In the genomic region with DNA sequence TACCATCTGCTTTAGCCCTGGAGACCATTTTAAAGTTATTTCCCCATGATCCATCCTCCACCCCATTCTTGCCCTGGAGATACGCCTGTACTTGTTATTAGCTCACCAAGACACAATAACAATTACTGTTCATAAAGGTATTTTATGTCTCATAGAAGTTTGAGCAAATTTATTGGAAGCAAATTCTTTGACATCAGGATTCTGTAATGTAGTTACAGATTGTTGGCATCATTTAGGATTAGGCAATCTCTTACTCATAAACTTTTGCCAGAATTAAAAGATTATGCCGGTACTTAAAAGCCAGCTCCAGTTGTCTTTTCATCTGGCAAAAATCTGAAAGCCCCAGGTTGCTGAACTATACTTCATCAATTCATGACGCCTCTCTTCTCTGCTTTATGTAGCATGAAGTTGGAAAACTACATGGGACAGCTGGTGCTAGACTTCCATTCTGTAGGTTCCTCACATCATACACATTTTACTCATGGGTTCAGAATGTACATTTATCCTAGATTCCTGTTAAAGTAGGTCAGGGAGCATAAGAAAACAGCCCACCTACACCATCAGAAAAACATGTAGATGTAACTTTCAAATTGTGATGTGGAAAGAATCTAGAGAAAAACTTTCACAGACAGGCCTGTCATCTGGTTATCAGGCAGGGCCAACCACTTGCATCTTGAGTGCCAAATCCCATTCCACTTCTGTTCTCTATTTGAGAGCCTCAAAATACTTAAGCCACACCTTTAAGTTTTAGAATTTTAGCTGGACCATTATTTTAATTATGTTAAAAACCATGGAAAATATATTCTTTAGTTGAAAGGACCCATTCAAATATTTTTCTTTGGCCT, we compare ENCODE assay signal across 18 cellular contexts. TPM values are rescaled to one million over a fixed set of nuclear protein-coding genes. Genes with fewer than 3 reads are reported as not detected.
A peak's percentile ranks its signal among the peaks of the same experiment; 100 is the strongest.
DNase-seq lines count a peak whose midpoint lies in the region; ATAC-seq, FAIRE-seq and TF ChIP-seq lines count a peak whose summit lies in the region.
"Had no signal": no experiment of that assay in that cellular context is flagged by ENCODE, and none has a peak within 500 bp of the region (broad histone marks: within the 10 kb centered on the region; RNA-seq: fewer than 3 reads in every experiment).

No MANE protein-coding gene starts in this region.

- peak; percentile 80 for DNase-seq in MCF 10A (ENCODE audit: unreplicated experiment)
- no peak for DNase-seq in breast epithelium (ENCODE audit: low spot score in 2 of 2)
- peak; percentile 92 for DNase-seq in mammary epithelial cell
- peak; percentile 93 to 96 for DNase-seq in foreskin keratinocyte
- peak; percentile 20 for DNase-seq in stromal cell of bone marrow (ENCODE audit: low read depth)
- no peak for DNase-seq in MG63
- DNase-seq in urothelium cell line (ENCODE audit: low spot score): no peak
- DNase-seq in SJCRH30: no peak
- DNase-seq: COR-L47, NCI-H1436 treated with DMSO at 0.1 percent for 48 hours, NCI-H2081 treated with DMSO at 0.1 percent for 48 hours, NCI-H2227 treated with DMSO at 0.1 percent for 48 hours had no signal

- H3K36me3 ChIP-seq in breast epithelium: no peaks in the 10 kb centered on the region
- no peaks in the 10 kb centered on the region for H3K36me3 ChIP-seq in mammary epithelial cell (ENCODE audit: insufficient read depth, low read length)
- no peaks in the 10 kb centered on the region for H3K36me3 ChIP-seq in MG63
- no peaks in the 10 kb centered on the region for H3K36me3 ChIP-seq in SJCRH30
- H3K36me3 ChIP-seq: BLaER1 treated with 17β-estradiol and CSF1 and Interleukin-3, amounts not matched to agents 10 nM and 100 nM; HAP-1 had no signal

- in situ Hi-C loops in mammary epithelial cell (cut with MboI; ENCODE audit: low sequenced_read_pairs in 2 of 2): loop anchor here in 1 of 2 donors (10.0 kb wide), 1 partner anchor 127 kb away; no protein-coding TSS in a partner anchor

- no peaks in the 10 kb centered on the region for H3K79me2 ChIP-seq in mammary epithelial cell (ENCODE audit: insufficient read depth, low read length)

- H3K4me1 ChIP-seq in breast epithelium (no peaks in the 10 kb centered on the region), mammary epithelial cell (ENCODE audit: insufficient read depth, low read length) (peaks cover 31% of the 10 kb centered on the region), foreskin keratinocyte (peaks cover 24% of the 10 kb centered on the region), SJCRH30 (no peaks in the 10 kb centered on the region)
- H3K4me1 ChIP-seq: HAP-1 had no signal

- ATAC-seq in foreskin keratinocyte: peak; percentile 97

- no peak for TF ChIP-seq POLR2A in breast epithelium (IDR thresholded peaks at IDR 0.05)

- no peaks in the 10 kb centered on the region for H3K27me3 ChIP-seq in breast epithelium
- no peaks in the 10 kb centered on the region for H3K27me3 ChIP-seq in mammary epithelial cell (ENCODE audit: insufficient read depth, low read length)
- H3K27me3 ChIP-seq in foreskin keratinocyte: no peaks in the 10 kb centered on the region
- no peaks in the 10 kb centered on the region for H3K27me3 ChIP-seq in MG63
- no peaks in the 10 kb centered on the region for H3K27me3 ChIP-seq in SJCRH30
- H3K27me3 ChIP-seq: BLaER1 treated with 17β-estradiol and CSF1 and Interleukin-3, amounts not matched to agents 10 nM and 100 nM had no signal

- 2% methylated on average over 3 of the region's 3 CpGs for WGBS in mammary epithelial cell (ENCODE audit: low coverage, missing lambda C conversion rate)

- H3K27ac ChIP-seq in breast epithelium: peak overlapping the region in 1 of 2 donors; percentile 11
- H3K27ac ChIP-seq in mammary epithelial cell (ENCODE audit: insufficient read depth, low read depth, low read length): peak overlapping the region; percentile 97
- H3K27ac ChIP-seq in foreskin keratinocyte: peak overlapping the region; percentile 74
- no peak overlapping the region for H3K27ac ChIP-seq in SJCRH30
- H3K27ac ChIP-seq: 22Rv1; BLaER1 treated with 17β-estradiol and CSF1 and Interleukin-3, amounts not matched to agents 10 nM and 100 nM had no signal

- peak overlapping the region; percentile 42 for H3K4me3 Mint-ChIP-seq in MCF 10A (ENCODE audit: unreplicated experiment)
- H3K4me3 Mint-ChIP-seq: IgD-negative memory B cell had no signal

- CTCF ChIA-PET in MCF 10A (lab: Yijun Ruan, JAX) (interaction anchor here (1.7 kb wide), 1 partner anchor 400 kb away, joined by 4 read pairs; no protein-coding TSS in a partner anchor), mammary epithelial cell (lab: Charles Lee; ENCODE audit: low non-redundant PET) (interaction anchor here (1.0 kb wide), 1 partner anchor 9 kb away, joined by 8 read pairs; no protein-coding TSS in a partner anchor)

- H3K4me3 ChIP-seq in breast epithelium: no peak overlapping the region
- no peak overlapping the region for H3K4me3 ChIP-seq in mammary epithelial cell (replicated peaks in 1 of 3; ENCODE audit: insufficient read depth in 1 of 3, low read depth in 2 of 3, low read length in 3 of 3)
- no peak overlapping the region for H3K4me3 ChIP-seq in MG63
- H3K4me3 ChIP-seq in SJCRH30: no peak overlapping the region
- H3K4me3 ChIP-seq: BLaER1 treated with 17β-estradiol and CSF1 and Interleukin-3, amounts not matched to agents 10 nM and 100 nM; HAP-1 had no signal

- H3K27me3 Mint-ChIP-seq in MCF 10A (ENCODE audit: insufficient read depth, unreplicated experiment): no peaks in the 10 kb centered on the region
- H3K27me3 Mint-ChIP-seq: IgD-negative memory B cell had no signal

- BruUV-seq in MCF 10A (replicated peaks; lab: Mats Ljungman, UMichigan): TSS peak; percentile 99
- BruUV-seq in mammary epithelial cell (replicated peaks; lab: Mats Ljungman, UMichigan): TSS peak; percentile 93

- H3K27ac Mint-ChIP-seq in MCF 10A (ENCODE audit: low read depth, unreplicated experiment): peak overlapping the region; percentile 94
- H3K27ac Mint-ChIP-seq: IgD-negative memory B cell had no signal

- POLR2A ChIA-PET in MCF 10A (lab: Yijun Ruan, JAX): interaction anchor here (0.5 to 3.5 kb wide), 14 partner anchors 9 to 1137 kb away, joined by 3 to 27 read pairs (median 4); a partner anchor contains a TSS

- no peaks in the 10 kb centered on the region for H4K20me1 ChIP-seq in mammary epithelial cell (ENCODE audit: insufficient read depth, low read length)
- H4K20me1 ChIP-seq: BLaER1 treated with 17β-estradiol and CSF1 and Interleukin-3, amounts not matched to agents 10 nM and 100 nM had no signal

- H3K4me1 Mint-ChIP-seq in MCF 10A (ENCODE audit: insufficient read depth, unreplicated experiment): peaks cover 41% of the 10 kb centered on the region

- H3K4me2 ChIP-seq in mammary epithelial cell (ENCODE audit: insufficient read depth, low read depth, low read length): peak overlapping the region; percentile 65
- H3K4me2 ChIP-seq: BLaER1 treated with 17β-estradiol and CSF1 and Interleukin-3, amounts not matched to agents 10 nM and 100 nM had no signal

- H2AFZ ChIP-seq in mammary epithelial cell (ENCODE audit: low read depth, low read length): peak overlapping the region; percentile 56

- FAIRE-seq in urothelium cell line (lab: Jason Lieb, UNC): no peak
- FAIRE-seq: RCC 7860 had no signal

- intact Hi-C loops in MCF 10A (cut with micrococcal nuclease): loop anchor here (5.0 kb wide), 3 partner anchors 99 to 416 kb away; a partner anchor contains a TSS
- intact Hi-C loops in breast epithelium (cut with DNase I; ENCODE audit: low total_unique reads): no loop called here
- intact Hi-C loops in mammary epithelial cell (cut with micrococcal nuclease): loop anchor here (5.0 to 10.0 kb wide), 2 partner anchors 117 to 416 kb away; a partner anchor contains a TSS

- TF ChIP-seq CTCF in MCF 10A (IDR thresholded peaks at IDR 0.05; ENCODE audit: unreplicated experiment): no peak
- TF ChIP-seq CTCF in breast epithelium (IDR thresholded peaks at IDR 0.05): no peak
- no peak for TF ChIP-seq CTCF in mammary epithelial cell (conservative IDR thresholded peaks at IDR 0.05 in 1 of 2, IDR thresholded peaks at IDR 0.05 in 1 of 2; ENCODE audit: extremely low read depth in 1 of 2, insufficient read depth in 1 of 2, low read depth in 1 of 2, low read length in 2 of 2)
- no peak for TF ChIP-seq CTCF in foreskin keratinocyte (conservative IDR thresholded peaks at IDR 0.05)

- dilution Hi-C loops in mammary epithelial cell (cut with HindIII; ENCODE audit: low sequenced_read_pairs): no loop called here

- peaks cover 16% of the 10 kb centered on the region for H3K9me3 Mint-ChIP-seq in MCF 10A (ENCODE audit: unreplicated experiment)

- peak overlapping the region; percentile 24 for H3K9ac ChIP-seq in mammary epithelial cell (ENCODE audit: insufficient read depth, low read length)
- H3K9ac ChIP-seq: BLaER1 treated with 17β-estradiol and CSF1 and Interleukin-3, amounts not matched to agents 10 nM and 100 nM had no signal

- H3K9me3 ChIP-seq in breast epithelium (peaks cover 0 to 10% of the 10 kb centered on the region in 2 donors), mammary epithelial cell (replicated peaks; ENCODE audit: insufficient read depth, low read length) (peaks cover 4% of the 10 kb centered on the region), MG63 (no peaks in the 10 kb centered on the region), SJCRH30 (replicated peaks) (no peaks in the 10 kb centered on the region)
- H3K9me3 ChIP-seq: HAP-1 had no signal

- no peaks in the 10 kb centered on the region for H3K36me3 Mint-ChIP-seq in MCF 10A (ENCODE audit: insufficient read depth, unreplicated experiment)
- H3K36me3 Mint-ChIP-seq: IgD-negative memory B cell had no signal

RNA-seq across cellular contexts. Expression of a gene that starts 14.0 kb away (rescaled TPM):
- total RNA-seq in MCF 10A (2022) (not detected in 2 replicates), breast epithelium (1 to 10 TPM in 1 of 3 donors, under 1 TPM in 1, not detected in 1; under 0.01 to 2.9 TPM), mammary epithelial cell (under 1 TPM in 1 of 2 donors, not detected in 1; 0.33 TPM), foreskin keratinocyte (under 0.01 TPM in 1 of 2 replicates, not detected in the other)
- polyA plus RNA-seq in mammary epithelial cell (not detected), foreskin keratinocyte (not detected in 2 replicates)
- polyA minus RNA-seq in mammary epithelial cell: not detected
- not detected in 2 replicates for total RNA-seq in MG63 (2014; rRNA removed; shearing (Covaris generic); ENCODE audit: low replicate concordance)
- not detected in 2 replicates for total RNA-seq in SJCRH30 (2014; rRNA removed; shearing (Covaris generic))
- total RNA-seq: HT1080 had no signal

Comparison
In these comparisons a context has a peak if more than half of its experiments do, and no peak if none do; other contexts are left out.
1. DNase-seq: peak in MCF 10A (single experiment), mammary epithelial cell (single experiment), foreskin keratinocyte (2 of 2) and stromal cell of bone marrow (single experiment); none in breast epithelium (0 of 2), MG63 (single experiment), urothelium cell line (single experiment) and SJCRH30 (0 of 2).